In the genomic region with DNA sequence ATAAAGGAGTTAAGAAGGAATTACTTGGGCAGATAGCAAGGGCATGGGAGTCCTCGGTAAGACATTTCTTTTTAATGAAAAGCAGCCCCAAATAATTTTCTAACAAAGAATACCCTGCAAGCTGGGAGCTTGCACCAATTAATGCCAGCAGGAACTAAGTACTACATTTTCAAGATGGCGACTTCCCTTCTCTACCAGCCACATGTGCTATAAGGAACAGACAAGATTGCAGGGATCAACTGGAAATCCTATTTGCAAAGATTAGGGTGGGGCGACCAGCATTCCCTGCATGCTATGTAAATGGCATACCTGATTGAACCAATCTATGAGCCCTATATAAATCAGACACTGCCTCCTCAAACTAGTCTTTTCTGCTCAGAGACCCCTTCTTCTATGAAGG, we compare ENCODE assay signal across 24 cellular contexts.
DNase-seq lines count a peak whose midpoint lies in the region; ATAC-seq, FAIRE-seq and TF ChIP-seq lines count a peak whose summit lies in the region.
"Had no signal": no experiment of that assay in that cellular context is flagged by ENCODE, and none has a peak within 500 bp of the region (broad histone marks: within the 10 kb centered on the region; RNA-seq: fewer than 3 reads in every experiment).

No MANE protein-coding gene starts in this region.

- H3K79me1 ChIP-seq in H1 (ENCODE audit: low read depth, low read length) = no peaks in the 10 kb centered on the region
- no peaks in the 10 kb centered on the region for H3K79me1 ChIP-seq in mesendoderm (ENCODE audit: low read length)

- H2BK12ac ChIP-seq in H1 (ENCODE audit: low read depth, low read length) = no peak overlapping the region

- H3K36me3 Mint-ChIP-seq in stimulated activated memory B cell treated with anti-CD40 and anti-IgM and Interleukin-4, amounts not matched to agents 10 μg/mL and 1 μg/mL and 100 μg/mL, for 72 hours = no peaks in the 10 kb centered on the region
- H3K36me3 Mint-ChIP-seq: CD4-positive, CD25-positive, alpha-beta regulatory T cell; CD8-positive, alpha-beta T cell had no signal

- no peak overlapping the region for H2BK120ac ChIP-seq in H1 (replicated peaks; ENCODE audit: low read depth, low read length)
- H2BK120ac ChIP-seq in mesendoderm (ENCODE audit: low read depth, low read length) = no peak overlapping the region

- H3K18ac ChIP-seq in H1 (ENCODE audit: extremely low read depth, low read length) (no peak overlapping the region), mesendoderm (ENCODE audit: low read length) (no peak overlapping the region)

- H3K14ac ChIP-seq in H1 (ENCODE audit: insufficient read length) = no peak overlapping the region

- no peak overlapping the region for H4K5ac ChIP-seq in H1 (ENCODE audit: insufficient read length, low read depth, low read length)
- no peak overlapping the region for H4K5ac ChIP-seq in mesendoderm (ENCODE audit: low read length)

- H3K9me3 Mint-ChIP-seq in stimulated activated memory B cell treated with anti-CD40 and anti-IgM and Interleukin-4, amounts not matched to agents 10 μg/mL and 1 μg/mL and 100 μg/mL, for 72 hours = no peaks in the 10 kb centered on the region

- H3K27me3 ChIP-seq in H1 (replicated peaks in 1 of 4; ENCODE audit: control insufficient read depth in 3 of 4, extremely low read depth in 1 of 4, insufficient read depth in 3 of 4, low read length in 3 of 4) = no peaks in the 10 kb centered on the region
- no peaks in the 10 kb centered on the region for H3K27me3 ChIP-seq in mesendoderm (ENCODE audit: insufficient read depth, low read length, poor library complexity)
- no peaks in the 10 kb centered on the region for H3K27me3 ChIP-seq in transverse colon
- H3K27me3 ChIP-seq: BLaER1 had no signal

- TF ChIP-seq CTCF in H1 (IDR thresholded peaks at IDR 0.05; ENCODE audit: control extremely low read depth in 1 of 3, insufficient read depth in 1 of 3, low read depth in 1 of 3, low read length in 3 of 3) (no peak), transverse colon (IDR thresholded peaks at IDR 0.05) (no peak)

- H4K91ac ChIP-seq in H1 (replicated peaks; ENCODE audit: insufficient read length, low read length) = no peak overlapping the region

- H3K4me2 ChIP-seq in H1 (ENCODE audit: insufficient read depth in 1 of 2, low read depth in 2 of 2, low read length in 2 of 2) = no peak overlapping the region
- no peak overlapping the region for H3K4me2 ChIP-seq in mesendoderm (ENCODE audit: low read length)
- H3K4me2 ChIP-seq: BLaER1 had no signal

- H3K4ac ChIP-seq in H1 (replicated peaks; ENCODE audit: insufficient read length, low read depth, low read length) (no peak overlapping the region), mesendoderm (ENCODE audit: low read depth, low read length) (no peak overlapping the region)

- peak overlapping the region; percentile 65 for H2AFZ ChIP-seq in H1 (ENCODE audit: low read length)
- H2AFZ ChIP-seq: GM23248 had no signal

- H3K56ac ChIP-seq in H1 (replicated peaks; ENCODE audit: insufficient read length, low read depth, low read length) = no peak overlapping the region
- no peak overlapping the region for H3K56ac ChIP-seq in mesendoderm (ENCODE audit: low read length)

- H3K9ac ChIP-seq in H1 (replicated peaks in 1 of 4; ENCODE audit: extremely low read depth in 1 of 4, low read depth in 3 of 4, low read length in 3 of 4) (no peak overlapping the region), mesendoderm (ENCODE audit: low read length) (no peak overlapping the region)
- H3K9ac ChIP-seq: BLaER1, GM23248 had no signal

- no peak overlapping the region for H2AK5ac ChIP-seq in H1 (ENCODE audit: low read depth, low read length)
- H2AK5ac ChIP-seq in mesendoderm (ENCODE audit: low read length) = no peak overlapping the region

- FAIRE-seq in H1 (lab: Jason Lieb, UNC) = no peak
- FAIRE-seq: GM12891, GM18507, H54 had no signal

- H3K4me1 Mint-ChIP-seq in stimulated activated memory B cell treated with anti-CD40 and anti-IgM and Interleukin-4, amounts not matched to agents 10 μg/mL and 1 μg/mL and 100 μg/mL, for 72 hours = no peaks in the 10 kb centered on the region
- H3K4me1 Mint-ChIP-seq: B cell; CD4-positive, CD25-positive, alpha-beta regulatory T cell had no signal

- H3K27ac Mint-ChIP-seq in stimulated activated memory B cell treated with anti-CD40 and anti-IgM and Interleukin-4, amounts not matched to agents 10 μg/mL and 1 μg/mL and 100 μg/mL, for 72 hours = no peak overlapping the region
- H3K27ac Mint-ChIP-seq: B cell; CD4-positive, CD25-positive, alpha-beta regulatory T cell; CD8-positive, alpha-beta T cell; HFFc6 had no signal

- no peak overlapping the region for H2BK20ac ChIP-seq in H1 (ENCODE audit: low read length)

- H2BK15ac ChIP-seq in H1 (ENCODE audit: low read length) = no peak overlapping the region
- no peak overlapping the region for H2BK15ac ChIP-seq in mesendoderm (replicated peaks; ENCODE audit: low read depth)

- no peaks in the 10 kb centered on the region for H3K23me2 ChIP-seq in H1 (ENCODE audit: low read depth, low read length)

- H4K20me1 ChIP-seq in H1 (replicated peaks in 1 of 2; ENCODE audit: control insufficient read depth in 1 of 2, insufficient read depth in 2 of 2, low read length in 2 of 2) = no peaks in the 10 kb centered on the region
- H4K20me1 ChIP-seq: BLaER1 had no signal

- in situ Hi-C loops in transverse colon (cut with MboI; ENCODE audit: low pct_ligation_motif_present in 1 of 4, low pct_unique_long_range_greater_than_20kb in 1 of 4, low sequenced_read_pairs in 3 of 4) = no loop called here

- no peaks in the 10 kb centered on the region for H3K9me3 ChIP-seq in H1 (ENCODE audit: insufficient read depth in 2 of 2, low read depth in 1 of 2, low read length in 1 of 2)
- H3K9me3 ChIP-seq in transverse colon = no peaks in the 10 kb centered on the region
- H3K9me3 ChIP-seq: BLaER1, Caco-2, HAP-1 had no signal

- H3K4me3 Mint-ChIP-seq in stimulated activated memory B cell treated with anti-CD40 and anti-IgM and Interleukin-4, amounts not matched to agents 10 μg/mL and 1 μg/mL and 100 μg/mL, for 72 hours = no peak overlapping the region
- H3K4me3 Mint-ChIP-seq: B cell; CD4-positive, CD25-positive, alpha-beta regulatory T cell; CD8-positive, alpha-beta T cell; HFFc6 had no signal

- H3K4me3 ChIP-seq in H1 (ENCODE audit: extremely low read depth in 1 of 4, insufficient read depth in 2 of 4, low read depth in 3 of 4, low read length in 4 of 4) (no peak overlapping the region), mesendoderm (ENCODE audit: low read length) (no peak overlapping the region), transverse colon (no peak overlapping the region)
- H3K4me3 ChIP-seq: BLaER1, GM23248, HAP-1 had no signal

- no peak for TF ChIP-seq RAD21 in H1 (IDR thresholded peaks at IDR 0.05 in 1 of 2, conservative IDR thresholded peaks at IDR 0.05 in 1 of 2; ENCODE audit: low read depth in 2 of 2, low read length in 2 of 2)

- H3K36me3 ChIP-seq in H1 (ENCODE audit: control insufficient read depth in 2 of 4, insufficient read depth in 4 of 4, low read length in 3 of 4) = no peaks in the 10 kb centered on the region
- H3K36me3 ChIP-seq in mesendoderm (ENCODE audit: control insufficient read depth, insufficient read depth, low read length) = no peaks in the 10 kb centered on the region
- H3K36me3 ChIP-seq in transverse colon = no peaks in the 10 kb centered on the region
- H3K36me3 ChIP-seq: BLaER1, HAP-1 had no signal

- H3K23ac ChIP-seq in H1 (ENCODE audit: insufficient read length) = no peak overlapping the region
- no peak overlapping the region for H3K23ac ChIP-seq in mesendoderm (ENCODE audit: low read length)

- H3K27ac ChIP-seq in H1 (ENCODE audit: low read depth, low read length) (no peak overlapping the region), mesendoderm (ENCODE audit: low read depth, low read length) (no peak overlapping the region), transverse colon (no peak overlapping the region)
- H3K27ac ChIP-seq: 22Rv1, BLaER1, C4-2B, GM23248 had no signal

- H2BK5ac ChIP-seq in H1 (ENCODE audit: low read depth, low read length) (no peak overlapping the region), mesendoderm (ENCODE audit: low read length) (no peak overlapping the region)

- H3K79me2 ChIP-seq in H1 (ENCODE audit: control insufficient read depth in 1 of 2, insufficient read depth in 2 of 2, low read length in 2 of 2) (no peaks in the 10 kb centered on the region), mesendoderm (ENCODE audit: control insufficient read depth, insufficient read depth, low read length) (no peaks in the 10 kb centered on the region)

- intact Hi-C loops in transverse colon (cut with DNase I; ENCODE audit: low total_unique reads) = no loop called here

- no peak for TF ChIP-seq EP300 in H1 (IDR thresholded peaks at IDR 0.05; ENCODE audit: borderline replicate concordance in 1 of 2, low read depth in 2 of 2, low read length in 2 of 2)
- no peak for TF ChIP-seq EP300 in transverse colon (IDR thresholded peaks at IDR 0.05; ENCODE audit: low read depth)

- peak; percentile 54 for DNase-seq in NCI-H82 (lab: John Stamatoyannopoulos, UW)
- no peak for DNase-seq in NCI-H82 treated with DMSO at 0.1 percent for 48 hours (lab: John Stamatoyannopoulos, UW; ENCODE audit: unreplicated experiment)
- no peak for DNase-seq in H1 (ENCODE audit: low read depth in 1 of 2, low spot score in 2 of 2)
- DNase-seq in mesendoderm = peak; percentile 29
- DNase-seq in transverse colon = no peak
- DNase-seq: Caco-2; CD4-positive, CD25-positive, alpha-beta regulatory T cell; CD8-positive, alpha-beta T cell; DMS53; DMS79 treated with DMSO at 0.1 percent for 48 hours; GF-D8; GM23248; HFFc6 had no signal

- TF ChIP-seq POLR2A in H1 (IDR thresholded peaks at IDR 0.05; ENCODE audit: control extremely low read depth in 1 of 2, low read depth in 2 of 2, low read length in 2 of 2) = no peak
- no peak for TF ChIP-seq POLR2A in transverse colon (IDR thresholded peaks at IDR 0.05)

- ATAC-seq in GM21529 (IDR thresholded peaks at IDR 0.05; ENCODE audit: unreplicated experiment) = no peak
- no peak for ATAC-seq in HG02870 (IDR thresholded peaks at IDR 0.05; ENCODE audit: unreplicated experiment)
- ATAC-seq in stimulated activated memory B cell treated with anti-CD40 and anti-IgM and Interleukin-4, amounts not matched to agents 10 μg/mL and 1 μg/mL and 100 μg/mL, for 72 hours = no peak
- ATAC-seq: CD8-positive, alpha-beta T cell had no signal

- H3K27me3 Mint-ChIP-seq in stimulated activated memory B cell treated with anti-CD40 and anti-IgM and Interleukin-4, amounts not matched to agents 10 μg/mL and 1 μg/mL and 100 μg/mL, for 72 hours = no peaks in the 10 kb centered on the region
- H3K27me3 Mint-ChIP-seq: B cell; CD4-positive, CD25-positive, alpha-beta regulatory T cell had no signal

- CTCF ChIA-PET in H1 (lab: Charles Lee; ENCODE audit: partially characterized antibody) = no interaction called here

- POLR2A ChIA-PET in H1 (lab: Charles Lee; ENCODE audit: partially characterized antibody) = no interaction called here

- H3K4me1 ChIP-seq in H1 (replicated peaks in 1 of 4; ENCODE audit: control insufficient read depth in 3 of 4, insufficient read depth in 4 of 4, low read length in 3 of 4) (no peaks in the 10 kb centered on the region), mesendoderm (ENCODE audit: control insufficient read depth, low read depth, low read length) (no peaks in the 10 kb centered on the region), transverse colon (no peaks in the 10 kb centered on the region)
- H3K4me1 ChIP-seq: BLaER1, Caco-2, HAP-1 had no signal

- WGBS in H1 (ENCODE audit: extremely low coverage in 1 of 2, insufficient coverage in 1 of 2, insufficient read length in 1 of 2, insufficient replicate concordance in 2 of 2, low coverage in 1 of 2, low lambda C conversion rate in 2 of 2, missing lambda C conversion rate in 1 of 2), 2 experiments = 94% methylated on average over 3 of the region's 3 CpGs; no CpG with 5 or more reads in 1 of the 2 experiments
- no CpG with 5 or more reads among the region's 3 CpGs for WGBS in mesendoderm (ENCODE audit: extremely low coverage, insufficient coverage, low lambda C conversion rate)
- WGBS in transverse colon (ENCODE audit: low coverage in 1 of 2), 2 donors = 81 to 86% methylated on average over 2 to 3 of the region's 3 CpGs

- H4K8ac ChIP-seq in H1 (ENCODE audit: extremely low read depth, insufficient read depth, low read length) = no peak overlapping the region
- no peak overlapping the region for H4K8ac ChIP-seq in mesendoderm (ENCODE audit: low read depth, low read length)

Comparison
In these comparisons a context has a peak if more than half of its experiments do, and no peak if none do; other contexts are left out.
1. DNase-seq: peak in NCI-H82 (single experiment) and mesendoderm (single experiment); none in NCI-H82 treated with DMSO at 0.1 percent for 48 hours (single experiment), H1 (0 of 2) and transverse colon (single experiment).